24 cellular contexts compared by ENCODE assay signal in genomic region chr7:51175316-51175991, GRCh38.
A peak's percentile ranks its signal among the peaks of the same experiment; 100 is the strongest.
DNase-seq lines count a peak whose midpoint lies in the region; ATAC-seq, FAIRE-seq and TF ChIP-seq lines count a peak whose summit lies in the region.
"Had no signal": no experiment of that assay in that cellular context is flagged by ENCODE, and none has a peak within 500 bp of the region (broad histone marks: within the 10 kb centered on the region; RNA-seq: fewer than 3 reads in every experiment).

No MANE protein-coding gene starts in this region.

- H3K4me3 ChIP-seq in left lung (no peak overlapping the region), small intestine (ENCODE audit: low read depth in 1 of 2, low read length in 2 of 2) (no peak overlapping the region)
- H3K4me3 ChIP-seq: HAP-1, MG63, SJSA1 had no signal

- H3K4me1 ChIP-seq in left lung: no peaks in the 10 kb centered on the region
- H3K4me1 ChIP-seq in small intestine (ENCODE audit: control insufficient read depth in 2 of 2, insufficient read depth in 1 of 2, low read depth in 1 of 2, low read length in 1 of 2): no peaks in the 10 kb centered on the region
- H3K4me1 ChIP-seq: SJSA1 had no signal

- H3K36me3 ChIP-seq in left lung (no peaks in the 10 kb centered on the region), small intestine (ENCODE audit: control insufficient read depth in 2 of 2, insufficient read depth in 2 of 2, low read length in 2 of 2) (no peaks in the 10 kb centered on the region)
- H3K36me3 ChIP-seq: HAP-1, MG63, SJSA1 had no signal

- DNase-seq in ELF-1 (ENCODE audit: low read depth, low spot score): peak; percentile 24
- DNase-seq in NCI-H69 (lab: John Stamatoyannopoulos, UW): peak; percentile 65
- no peak for DNase-seq in glutamatergic neuron
- peak; percentile 35 for DNase-seq in iPS-NIHi11 (ENCODE audit: low spot score)
- DNase-seq in frontal cortex (ENCODE audit: low spot score in 2 of 2): no peak
- DNase-seq in naive thymus-derived CD8-positive, alpha-beta T cell: no peak
- DNase-seq in left lung: no peak
- DNase-seq in small intestine: no peak
- DNase-seq: CD8-positive, alpha-beta memory T cell; EL; Kasumi-1; MG63; NCI-H1048; NCI-H1417 treated with DMSO at 0.1 percent for 48 hours; NCI-H1930; NCI-H2227 treated with DMSO at 0.1 percent for 48 hours; NCI-H510A; NCI-H774; NK-92 treated with Interleukin-12 subunit alpha and Interleukin-12 subunit beta, amount 100 ng/mL, for 24 hours had no signal

- FAIRE-seq in frontal cortex (lab: Jason Lieb, UNC) (no peak), small intestine (lab: Jason Lieb, UNC) (no peak)
- FAIRE-seq: HTR-8/SVneo had no signal

- ATAC-seq in naive thymus-derived CD8-positive, alpha-beta T cell: no peak
- ATAC-seq in left lung: no peak
- ATAC-seq: Right ventricle myocardium inferior had no signal

- H3K27me3 Mint-ChIP-seq in glutamatergic neuron (ENCODE audit: unreplicated experiment): no peaks in the 10 kb centered on the region
- peaks cover 0 to 5% (median 2%) of the 10 kb centered on the region in 5 donors for H3K27me3 Mint-ChIP-seq in naive thymus-derived CD8-positive, alpha-beta T cell

- H3K9me3 Mint-ChIP-seq in glutamatergic neuron (ENCODE audit: unreplicated experiment): peaks cover 1% of the 10 kb centered on the region
- no peaks in the 10 kb centered on the region for H3K9me3 Mint-ChIP-seq in naive thymus-derived CD8-positive, alpha-beta T cell
- H3K9me3 Mint-ChIP-seq: CD8-positive, alpha-beta memory T cell had no signal

- H3K27me3 ChIP-seq in left lung: peaks cover 0 to 8% of the 10 kb centered on the region in 2 donors
- no peaks in the 10 kb centered on the region for H3K27me3 ChIP-seq in small intestine (ENCODE audit: control insufficient read depth in 2 of 2, insufficient read depth in 2 of 2, low read length in 2 of 2)
- H3K27me3 ChIP-seq: SJSA1 had no signal

- H3K27ac ChIP-seq in left lung: no peak overlapping the region
- no peak overlapping the region for H3K27ac ChIP-seq in small intestine (ENCODE audit: low read depth in 1 of 2, low read length in 1 of 2)
- H3K27ac ChIP-seq: C4-2B, SJSA1 had no signal

- POLR2A ChIA-PET in naive thymus-derived CD8-positive, alpha-beta T cell (lab: Charles Lee): no interaction called here

- TF ChIP-seq CTCF in glutamatergic neuron (IDR thresholded peaks at IDR 0.05; ENCODE audit: partially characterized antibody, unreplicated experiment) (no peak), left lung (IDR thresholded peaks at IDR 0.05) (no peak)

- 57 to 85% (median 72%) methylated on average over 6 of the region's 6 CpGs for WGBS in small intestine, 3 donors

- intact Hi-C loops in left lung (cut with DNase I): no loop called here

- no peaks in the 10 kb centered on the region for H3K9me3 ChIP-seq in left lung
- H3K9me3 ChIP-seq in small intestine (ENCODE audit: control insufficient read depth, low read depth): no peaks in the 10 kb centered on the region
- H3K9me3 ChIP-seq: HAP-1, MG63, SJSA1 had no signal

- H3K36me3 Mint-ChIP-seq in glutamatergic neuron (ENCODE audit: unreplicated experiment): no peaks in the 10 kb centered on the region
- no peaks in the 10 kb centered on the region for H3K36me3 Mint-ChIP-seq in naive thymus-derived CD8-positive, alpha-beta T cell
- H3K36me3 Mint-ChIP-seq: CD8-positive, alpha-beta memory T cell had no signal

- H3K4me3 Mint-ChIP-seq in glutamatergic neuron (ENCODE audit: unreplicated experiment): peak overlapping the region; percentile 5
- H3K4me3 Mint-ChIP-seq in naive thymus-derived CD8-positive, alpha-beta T cell: no peak overlapping the region
- H3K4me3 Mint-ChIP-seq: CD8-positive, alpha-beta memory T cell had no signal

- peak overlapping the region; percentile 39 for H3K27ac Mint-ChIP-seq in glutamatergic neuron (ENCODE audit: unreplicated experiment)
- H3K27ac Mint-ChIP-seq in naive thymus-derived CD8-positive, alpha-beta T cell: no peak overlapping the region
- H3K27ac Mint-ChIP-seq: CD8-positive, alpha-beta memory T cell had no signal

- H3K4me1 Mint-ChIP-seq in glutamatergic neuron (ENCODE audit: low read depth, unreplicated experiment): peaks cover 19% of the 10 kb centered on the region
- H3K4me1 Mint-ChIP-seq in naive thymus-derived CD8-positive, alpha-beta T cell: no peaks in the 10 kb centered on the region
- H3K4me1 Mint-ChIP-seq: CD8-positive, alpha-beta memory T cell had no signal

Comparison
In these comparisons a context has a peak if more than half of its experiments do, and no peak if none do; other contexts are left out.
1. DNase-seq: peak in ELF-1 (single experiment), NCI-H69 (single experiment) and iPS-NIHi11 (single experiment); none in glutamatergic neuron (single experiment), frontal cortex (0 of 2), naive thymus-derived CD8-positive, alpha-beta T cell (0 of 10), left lung (0 of 2) and small intestine (single experiment).